ENCODE assay signal across 1 cellular context in genomic region chr20:38216736-38217595, GRCh38.
TF ChIP-seq lines count a peak whose summit lies in the region.

No MANE protein-coding gene starts in this region.

TF ChIP-seq in endothelial cell of umbilical vein, 7 proteins besides CTCF, POLR2A, EP300 and RAD21 (continued from another document):
- TF ChIP-seq FOS (IDR thresholded peaks at IDR 0.05; ENCODE audit: borderline replicate concordance, insufficient read depth, low read length): no peak
- TF ChIP-seq EZH2 (IDR thresholded peaks at IDR 0.05; ENCODE audit: borderline replicate concordance, low read depth, low read length, severe bottlenecking): no peak
- no peak for TF ChIP-seq MAX (IDR thresholded peaks at IDR 0.05; ENCODE audit: insufficient read depth, insufficient read length)
